8 cellular contexts compared by ENCODE assay signal in genomic region chr5:157265714-157266285, GRCh38. TPM values are rescaled to one million over a fixed set of nuclear protein-coding genes. Genes with fewer than 3 reads are reported as not detected.
A peak's percentile ranks its signal among the peaks of the same experiment; 100 is the strongest.
DNase-seq lines count a peak whose midpoint lies in the region; ATAC-seq and TF ChIP-seq lines count a peak whose summit lies in the region.

TSS of gene CYFIP2 (plus strand) at chr5:157266123. CDS start at chr5:157285362, 19,239 bp downstream.

- peak within 1 kb of the TSS; percentile 95 to 99 (median 99) for H3K27ac Mint-ChIP-seq in IgD-negative memory B cell

- H3K4me1 ChIP-seq in cardiac muscle cell (ENCODE audit: low read depth) = peaks cover 42% of the 10 kb centered on the region
- H3K4me1 ChIP-seq in upper lobe of right lung = peaks cover 7% of the 10 kb centered on the region

- peak within 1 kb of the TSS; percentile 59 for H3K27ac ChIP-seq in cardiac muscle cell
- peak within 1 kb of the TSS; percentile 70 for H3K27ac ChIP-seq in upper lobe of right lung

- H3K4me3 ChIP-seq in cardiac muscle cell (peak within 1 kb of the TSS; percentile 50), upper lobe of right lung (peak within 1 kb of the TSS; percentile 59)

- peaks cover 49 to 52% (median 50%) of the 10 kb centered on the region in 3 donors for H3K4me1 Mint-ChIP-seq in IgD-negative memory B cell

- ATAC-seq in GM21576 (IDR thresholded peaks at IDR 0.05; ENCODE audit: unreplicated experiment) = peak; percentile 77
- ATAC-seq in SK-N-SH treated with all-trans-retinoic acid at 6 μM for 48 hours = peak; percentile 94
- ATAC-seq in upper lobe of right lung = peak; percentile 89

- H3K36me3 Mint-ChIP-seq in IgD-negative memory B cell = peaks cover 9% of the 10 kb centered on the region

- H3K27me3 ChIP-seq in cardiac muscle cell (no peaks in the 10 kb centered on the region), upper lobe of right lung (no peaks in the 10 kb centered on the region)

- H3K27me3 Mint-ChIP-seq in IgD-negative memory B cell = no peaks in the 10 kb centered on the region

- DNase-seq in ELF-1 (ENCODE audit: low read depth, low spot score) = peak; percentile 52
- DNase-seq in activated naive CD4-positive, alpha-beta T cell treated with anti-CD3 and anti-CD28 coated beads, Interleukin-2, amount 50 U/mL, for 16 hours = peak; percentile 81
- peak; percentile 19 to 84 for DNase-seq in cardiac muscle cell (ENCODE audit: low read depth in 1 of 2, low spot score in 1 of 2)
- DNase-seq in posterior vena cava (ENCODE audit: low spot score) = peak; percentile 85
- peak; percentile 87 for DNase-seq in upper lobe of right lung

- TF ChIP-seq CTCF in cardiac muscle cell (IDR thresholded peaks at IDR 0.05; ENCODE audit: low read depth, low read length) (no peak), upper lobe of right lung (IDR thresholded peaks at IDR 0.05) (no peak)

- no peaks in the 10 kb centered on the region for H3K9me3 Mint-ChIP-seq in IgD-negative memory B cell

- H3K9me3 ChIP-seq in cardiac muscle cell (ENCODE audit: low read depth) (no peaks in the 10 kb centered on the region), upper lobe of right lung (no peaks in the 10 kb centered on the region)

- peak within 1 kb of the TSS; percentile 95 to 98 (median 97) for H3K4me3 Mint-ChIP-seq in IgD-negative memory B cell

- intact Hi-C loops in posterior vena cava (cut with DNase I) = no loop called here
- intact Hi-C loops in upper lobe of right lung (cut with DNase I) = no loop called here

- H3K36me3 ChIP-seq in cardiac muscle cell (no peaks in the 10 kb centered on the region), upper lobe of right lung (no peaks in the 10 kb centered on the region)

TF ChIP-seq in SK-N-SH treated with all-trans-retinoic acid at 6 μM for 48 hours, 23 proteins besides CTCF, POLR2A, EP300 and RAD21:
- TF ChIP-seq ZNF70 (CRISPR knock-in tag; IDR thresholded peaks at IDR 0.05) = no peak

RNA-seq across cellular contexts. Expression of gene CYFIP2, which starts in this region (rescaled TPM):
- 366 TPM for polyA plus RNA-seq in IgD-negative memory B cell
- total RNA-seq in cardiac muscle cell = 228 and 299 TPM in 2 replicates
- 126 and 171 TPM in 2 replicates for polyA plus RNA-seq in cardiac muscle cell
- 100 to 1,000 TPM in 1 of 2 donors, 10 to 100 TPM in 1; 96.6 to 109 TPM for total RNA-seq in posterior vena cava
- total RNA-seq in upper lobe of right lung = 37.1 TPM

Comparison
In these comparisons a context has a peak if more than half of its experiments do, and no peak if none do; other contexts are left out.
1. Peak in every context shown above with its lines: DNase-seq, ATAC-seq, H3K4me3 ChIP-seq and H3K27ac ChIP-seq.